In the genomic region with DNA sequence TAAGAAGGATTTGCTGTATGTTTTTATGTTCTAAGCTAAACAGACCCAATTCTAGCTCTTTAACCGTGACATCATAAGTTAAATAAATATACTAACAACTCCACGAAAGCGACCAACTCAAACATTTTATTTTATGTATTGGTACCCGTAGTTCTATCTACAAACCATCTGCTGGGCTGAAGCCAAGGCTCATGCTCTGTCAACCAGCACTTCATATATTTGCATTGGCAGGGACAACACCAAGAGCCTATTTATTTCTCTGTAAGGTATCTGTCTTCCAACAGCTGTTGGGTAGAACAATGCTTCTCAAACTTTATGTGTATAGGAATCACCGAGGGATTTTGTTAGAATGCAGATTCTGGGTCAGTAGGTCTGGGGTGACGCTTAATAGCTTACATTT, we compare ENCODE assay signal across 14 cellular contexts.
A peak's percentile ranks its signal among the peaks of the same experiment; 100 is the strongest.
DNase-seq lines count a peak whose midpoint lies in the region; ATAC-seq lines count a peak whose summit lies in the region.
"Had no signal": no experiment of that assay in that cellular context is flagged by ENCODE, and none has a peak within 500 bp of the region (broad histone marks: within the 10 kb centered on the region; RNA-seq: fewer than 3 reads in every experiment).

No MANE protein-coding gene starts in this region.

- ATAC-seq in left lobe of liver (peak; percentile 79), HG02970 (IDR thresholded peaks at IDR 0.05; ENCODE audit: low FRiP score, unreplicated experiment) (no peak), left cardiac atrium (no peak)

- intact Hi-C loops in left cardiac atrium (cut with DNase I), result no loop called here

- DNase-seq in COLO668 (lab: John Stamatoyannopoulos, UW; ENCODE audit: unreplicated experiment) (peak; percentile 58), DMS53 treated with DMSO at 0.1 percent for 48 hours (lab: John Stamatoyannopoulos, UW; ENCODE audit: unreplicated experiment) (peak; percentile 82), NCI-H345 (lab: John Stamatoyannopoulos, UW) (peak; percentile 81), left lobe of liver (ENCODE audit: low spot score) (peak; percentile 69), inferior parietal cortex (ENCODE audit: extremely low spot score) (no peak), left cardiac atrium (no peak)
- DNase-seq: AML-193; CD4-positive, CD25-positive, alpha-beta regulatory T cell; HFFc6; KBM-7; NCI-H1105; NCI-H1694 treated with DMSO at 0.1 percent for 48 hours; NCI-H226 had no signal

Comparison
In these comparisons a context has a peak if more than half of its experiments do, and no peak if none do; other contexts are left out.
1. DNase-seq: peak in COLO668 (single experiment), DMS53 treated with DMSO at 0.1 percent for 48 hours (single experiment), NCI-H345 (single experiment) and left lobe of liver (single experiment); none in inferior parietal cortex (single experiment) and left cardiac atrium (single experiment).